In genomic region chr1:245797592-245798366, GRCh38 we compare ENCODE assay signal across 10 cellular contexts.
DNase-seq lines count a peak whose midpoint lies in the region; ATAC-seq and TF ChIP-seq lines count a peak whose summit lies in the region.
"Had no signal": no experiment of that assay in that cellular context is flagged by ENCODE, and none has a peak within 500 bp of the region (broad histone marks: within the 10 kb centered on the region; RNA-seq: fewer than 3 reads in every experiment).

No MANE protein-coding gene starts in this region.

- DNase-seq in GM06990 (ENCODE audit: extremely low read depth, insufficient read length), result no peak
- DNase-seq in astrocyte of the spinal cord (ENCODE audit: low read depth, low spot score), result no peak
- DNase-seq in NCI-H526 treated with DMSO at 0.1 percent for 48 hours (lab: John Stamatoyannopoulos, UW), result no peak
- no peak for DNase-seq in inferior parietal cortex (ENCODE audit: extremely low spot score)
- DNase-seq: effector CD4-positive, alpha-beta T cell; NCI-H748 treated with DMSO at 0.1 percent for 48 hours; stimulated activated CD4-positive, alpha-beta T cell treated with anti-CD3 and anti-CD28 coated beads, Interleukin-4, amount 100 ng/mL, for 24 hours had no signal

- in situ Hi-C loops in astrocyte of the spinal cord (cut with HindIII; ENCODE audit: low sequenced_read_pairs), result no loop called here

- TF ChIP-seq CTCF in GM06990 (IDR thresholded peaks at IDR 0.05; ENCODE audit: insufficient read depth, low read length, poor library complexity, severe bottlenecking), result peak; percentile 56
- TF ChIP-seq CTCF in LNCAP (IDR thresholded peaks at IDR 0.05), result peak; percentile 66
- peak; percentile 45 for TF ChIP-seq CTCF in astrocyte of the spinal cord (IDR thresholded peaks at IDR 0.05; ENCODE audit: low read depth, low read length)
- TF ChIP-seq CTCF in nephron (IDR thresholded peaks at IDR 0.05; ENCODE audit: unreplicated experiment in 3 of 3), result peak in 2 of 3 experiments; percentile 13 to 20

- no peaks in the 10 kb centered on the region for H3K36me3 Mint-ChIP-seq in nephron (ENCODE audit: low read depth)

- peaks cover 15% of the 10 kb centered on the region for H3K4me1 Mint-ChIP-seq in nephron

- H3K27me3 Mint-ChIP-seq in nephron (ENCODE audit: low read depth), result no peaks in the 10 kb centered on the region

- no peak overlapping the region for H3K4me3 Mint-ChIP-seq in nephron

- no peak for ATAC-seq in HG02588 (IDR thresholded peaks at IDR 0.05; ENCODE audit: unreplicated experiment)

- H3K27ac Mint-ChIP-seq in nephron, result no peak overlapping the region

- no peaks in the 10 kb centered on the region for H3K27me3 ChIP-seq in GM06990 (replicated peaks; ENCODE audit: control insufficient read depth, insufficient read depth, low read length)

- H3K4me3 ChIP-seq in GM06990 (replicated peaks; ENCODE audit: low read depth, low read length) (no peak overlapping the region), astrocyte of the spinal cord (ENCODE audit: low read depth, low read length) (no peak overlapping the region)

- H3K36me3 ChIP-seq in GM06990 (ENCODE audit: control insufficient read depth, insufficient read depth, low read length), result no peaks in the 10 kb centered on the region

- no peaks in the 10 kb centered on the region for H3K9me3 Mint-ChIP-seq in nephron
